ENCODE assay signal across 17 cellular contexts in the genomic region with DNA sequence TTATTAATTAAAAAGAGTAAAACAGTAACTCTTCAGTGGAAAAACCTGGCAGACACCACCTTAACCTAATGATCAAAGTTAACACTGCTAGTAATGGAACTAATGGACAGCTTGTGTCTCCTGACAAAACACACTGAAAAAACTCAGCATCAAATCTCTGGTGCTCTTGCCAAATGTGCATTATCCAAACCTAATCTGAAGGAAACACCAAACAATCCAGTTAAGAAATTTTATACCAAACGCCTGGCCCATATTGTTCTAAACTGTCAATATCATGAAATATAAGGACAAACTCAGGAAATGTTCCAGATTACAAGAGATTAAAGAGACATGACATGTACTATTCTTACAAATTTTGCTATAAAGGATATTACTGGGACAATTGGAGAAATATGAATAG.
"Had no signal": no experiment of that assay in that cellular context is flagged by ENCODE, and none has a peak within 500 bp of the region (broad histone marks: within the 10 kb centered on the region; RNA-seq: fewer than 3 reads in every experiment).

No MANE protein-coding gene starts in this region.

- H3K9me3 ChIP-seq: heart left ventricle, right atrium auricular region, testis, tibial nerve, upper lobe of right lung had no signal

- H3K27ac ChIP-seq: coronary artery, dorsolateral prefrontal cortex, heart left ventricle, right atrium auricular region, testis, tibial nerve, upper lobe of right lung had no signal

- ATAC-seq: esophagus mucosa; heart left ventricle; naive thymus-derived CD4-positive, alpha-beta T cell; upper lobe of right lung had no signal

- H3K4me1 ChIP-seq: right atrium auricular region, testis, tibial nerve, upper lobe of right lung had no signal

- H3K9me3 Mint-ChIP-seq: naive thymus-derived CD4-positive, alpha-beta T cell; nephron progenitor cell; stimulated activated naive CD8-positive, alpha-beta T cell treated with anti-CD3 and anti-CD28 coated beads, Interleukin-15, Interleukin-2, amounts not matched to agents 100 ng/mL and 50 ng/mL, for 24 hours had no signal

- H3K27me3 Mint-ChIP-seq: naive thymus-derived CD4-positive, alpha-beta T cell; stimulated activated naive CD8-positive, alpha-beta T cell treated with anti-CD3 and anti-CD28 coated beads, Interleukin-15, Interleukin-2, amounts not matched to agents 100 ng/mL and 50 ng/mL, for 24 hours had no signal

- H3K27ac Mint-ChIP-seq: nephron progenitor cell had no signal

- H3K4me1 Mint-ChIP-seq: nephron progenitor cell had no signal

- H3K4me3 Mint-ChIP-seq: naive thymus-derived CD4-positive, alpha-beta T cell; nephron progenitor cell; stimulated activated naive CD8-positive, alpha-beta T cell treated with anti-CD3 and anti-CD28 coated beads, Interleukin-15, Interleukin-2, amounts not matched to agents 100 ng/mL and 50 ng/mL, for 24 hours had no signal

- H3K4me3 ChIP-seq: coronary artery, dorsolateral prefrontal cortex, heart left ventricle, right atrium auricular region, testis, tibial nerve, upper lobe of right lung had no signal

- H3K27me3 ChIP-seq: dorsolateral prefrontal cortex, heart left ventricle, right atrium auricular region, testis, tibial nerve, upper lobe of right lung had no signal

- DNase-seq: dorsolateral prefrontal cortex; effector CD8-positive, alpha-beta T cell; heart left ventricle; hippocampal formation; kidney glomerular epithelial cell; mammary epithelial cell; naive thymus-derived CD4-positive, alpha-beta T cell; nephron progenitor cell; small intestine; stimulated activated CD4-positive, alpha-beta T cell treated with anti-CD3 and anti-CD28 coated beads, Interleukin-12 subunit alpha, Interleukin-12 subunit beta, amount 100 ng/mL, for 4 hours; testis; upper lobe of right lung had no signal
